8 cellular contexts compared by ENCODE assay signal in genomic region chr13:24217601-24218281, GRCh38. TPM values are rescaled to one million over a fixed set of nuclear protein-coding genes. Genes with fewer than 3 reads are reported as not detected.
DNase-seq lines count a peak whose midpoint lies in the region; ATAC-seq and TF ChIP-seq lines count a peak whose summit lies in the region.

No MANE protein-coding gene starts in this region.

- TF ChIP-seq CTCF in liver (IDR thresholded peaks at IDR 0.05; ENCODE audit: low read depth, low read length, missing input control), result no peak

- H3K9ac ChIP-seq in liver (ENCODE audit: low read depth in 1 of 2, low read length in 2 of 2), result no peak overlapping the region

- no peaks in the 10 kb centered on the region for H3K27me3 ChIP-seq in liver (ENCODE audit: control insufficient read depth in 4 of 4, insufficient read depth in 4 of 4, low read length in 3 of 4)

- H3K36me3 ChIP-seq in liver (ENCODE audit: control insufficient read depth in 4 of 4, insufficient read depth in 3 of 4, low read depth in 1 of 4, low read length in 3 of 4), result no peaks in the 10 kb centered on the region

- 26% methylated on average over 6 of the region's 6 CpGs for WGBS in liver

- H3K27ac ChIP-seq in liver (ENCODE audit: low read depth in 1 of 2, low read length in 2 of 2), result peak overlapping the region; percentile 88 to 91

- ATAC-seq in GM21723 (IDR thresholded peaks at IDR 0.05; ENCODE audit: unreplicated experiment) (peak; percentile 59), GM18870 (IDR thresholded peaks at IDR 0.05; ENCODE audit: unreplicated experiment) (no peak)

- DNase-seq in CD1c-positive myeloid dendritic cell (ENCODE audit: extremely low spot score) (peak; percentile 30), SK-MEL-5 (ENCODE audit: low read depth, low spot score) (peak; percentile 49), NCI-H1048 (lab: John Stamatoyannopoulos, UW) (no peak), ecto neural progenitor cell (ENCODE audit: low spot score) (no peak)
- DNase-seq in activated CD4-positive, alpha-beta T cell treated with anti-CD3 and anti-CD28 coated beads, Interleukin-2, amount 50 U/mL, for 1 hour, result no peak

- peaks cover 18 to 73% (median 48%) of the 10 kb centered on the region in 4 donors for H3K4me1 ChIP-seq in liver (ENCODE audit: control insufficient read depth in 4 of 4, insufficient read depth in 4 of 4, low read length in 3 of 4)

- H3K4me3 ChIP-seq in liver (ENCODE audit: low read depth in 1 of 3, low read length in 3 of 3), result no peak overlapping the region

- H3K9me3 ChIP-seq in liver (ENCODE audit: control insufficient read depth in 4 of 4, low read length in 3 of 4), result no peaks in the 10 kb centered on the region

- in situ Hi-C loops in SK-MEL-5 (cut with HindIII; ENCODE audit: low pct_unique_long_range_greater_than_20kb, low sequenced_read_pairs), result no loop called here

- peak; percentile 47 to 54 for TF ChIP-seq RAD21 in liver (IDR thresholded peaks at IDR 0.05)

TF ChIP-seq in liver, 16 proteins besides CTCF, POLR2A, EP300 and RAD21:
- TF ChIP-seq NR2F2 (IDR thresholded peaks at IDR 0.05), result peak; percentile 24
- TF ChIP-seq JUND (IDR thresholded peaks at IDR 0.05), result peak; percentile 34 to 49
- TF ChIP-seq ZBTB33 (IDR thresholded peaks at IDR 0.05), result peak; percentile 67
- no peak for TF ChIP-seq TAF1 (conservative IDR thresholded peaks at IDR 0.05)
- peak; percentile 49 for TF ChIP-seq FOXA1 (IDR thresholded peaks at IDR 0.05)
- peak; percentile 71 for TF ChIP-seq YY1 (IDR thresholded peaks at IDR 0.05)
- TF ChIP-seq HNF4G (IDR thresholded peaks at IDR 0.05), result peak; percentile 76
- peak; percentile 69 for TF ChIP-seq MAX (IDR thresholded peaks at IDR 0.05)
- peak in 1 of 2 donors; percentile 57 for TF ChIP-seq GABPA (IDR thresholded peaks at IDR 0.05 in 1 of 2, conservative IDR thresholded peaks at IDR 0.05 in 1 of 2)
- TF ChIP-seq, protein P1, sequence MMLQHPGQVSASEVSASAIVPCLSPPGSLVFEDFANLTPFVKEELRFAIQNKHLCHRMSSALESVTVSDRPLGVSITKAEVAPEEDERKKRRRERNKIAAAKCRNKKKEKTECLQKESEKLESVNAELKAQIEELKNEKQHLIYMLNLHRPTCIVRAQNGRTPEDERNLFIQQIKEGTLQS (IDR thresholded peaks at IDR 0.05), result no peak
- peak; percentile 55 for TF ChIP-seq FOXA2 (IDR thresholded peaks at IDR 0.05)
- peak; percentile 95 for TF ChIP-seq SP1 (IDR thresholded peaks at IDR 0.05)
- TF ChIP-seq HNF4A (conservative IDR thresholded peaks at IDR 0.05), result peak; percentile 81 to 94
- TF ChIP-seq RXRA (IDR thresholded peaks at IDR 0.05), result peak; percentile 80 to 87
- TF ChIP-seq, protein P2, sequence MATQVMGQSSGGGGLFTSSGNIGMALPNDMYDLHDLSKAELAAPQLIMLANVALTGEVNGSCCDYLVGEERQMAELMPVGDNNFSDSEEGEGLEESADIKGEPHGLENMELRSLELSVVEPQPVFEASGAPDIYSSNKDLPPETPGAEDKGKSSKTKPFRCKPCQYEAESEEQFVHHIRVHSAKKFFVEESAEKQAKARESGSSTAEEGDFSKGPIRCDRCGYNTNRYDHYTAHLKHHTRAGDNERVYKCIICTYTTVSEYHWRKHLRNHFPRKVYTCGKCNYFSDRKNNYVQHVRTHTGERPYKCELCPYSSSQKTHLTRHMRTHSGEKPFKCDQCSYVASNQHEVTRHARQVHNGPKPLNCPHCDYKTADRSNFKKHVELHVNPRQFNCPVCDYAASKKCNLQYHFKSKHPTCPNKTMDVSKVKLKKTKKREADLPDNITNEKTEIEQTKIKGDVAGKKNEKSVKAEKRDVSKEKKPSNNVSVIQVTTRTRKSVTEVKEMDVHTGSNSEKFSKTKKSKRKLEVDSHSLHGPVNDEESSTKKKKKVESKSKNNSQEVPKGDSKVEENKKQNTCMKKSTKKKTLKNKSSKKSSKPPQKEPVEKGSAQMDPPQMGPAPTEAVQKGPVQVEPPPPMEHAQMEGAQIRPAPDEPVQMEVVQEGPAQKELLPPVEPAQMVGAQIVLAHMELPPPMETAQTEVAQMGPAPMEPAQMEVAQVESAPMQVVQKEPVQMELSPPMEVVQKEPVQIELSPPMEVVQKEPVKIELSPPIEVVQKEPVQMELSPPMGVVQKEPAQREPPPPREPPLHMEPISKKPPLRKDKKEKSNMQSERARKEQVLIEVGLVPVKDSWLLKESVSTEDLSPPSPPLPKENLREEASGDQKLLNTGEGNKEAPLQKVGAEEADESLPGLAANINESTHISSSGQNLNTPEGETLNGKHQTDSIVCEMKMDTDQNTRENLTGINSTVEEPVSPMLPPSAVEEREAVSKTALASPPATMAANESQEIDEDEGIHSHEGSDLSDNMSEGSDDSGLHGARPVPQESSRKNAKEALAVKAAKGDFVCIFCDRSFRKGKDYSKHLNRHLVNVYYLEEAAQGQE (IDR thresholded peaks at IDR 0.05), result peak; percentile 58
- TF ChIP-seq EGR1 (IDR thresholded peaks at IDR 0.05; ENCODE audit: low read depth in 2 of 2), result no peak
TF ChIP-seq in liver: peak in this region for 13.

RNA-seq across cellular contexts. Expression of gene SPATA13, which starts 57.2 kb away (rescaled TPM):
- 21.6 and 22.1 TPM in 2 replicates for total RNA-seq in SK-MEL-5 (2014; rRNA removed; shearing (Covaris generic))
- 14.1 and 31.5 TPM in 2 replicates for polyA plus RNA-seq in SK-MEL-5 (2015; cell fraction: cytosol; rRNA removed)
- polyA plus RNA-seq in SK-MEL-5 (2015; cell fraction: nucleus; rRNA removed), result 90.8 and 105 TPM in 2 replicates
- total RNA-seq in liver, result 10 to 100 TPM; 16.7 to 57.6 TPM
- 10 to 100 TPM in 1 of 2 donors, 1 to 10 TPM in 1; 10.0 to 24.1 TPM for polyA plus RNA-seq in liver

Comparison
In these comparisons a context has a peak if more than half of its experiments do, and no peak if none do; other contexts are left out.
1. DNase-seq: peak in CD1c-positive myeloid dendritic cell (single experiment) and SK-MEL-5 (single experiment); none in NCI-H1048 (single experiment), activated CD4-positive, alpha-beta T cell treated with anti-CD3 and anti-CD28 coated beads, Interleukin-2, amount 50 U/mL, for 1 hour (single experiment) and ecto neural progenitor cell (single experiment).